18 cellular contexts compared by ENCODE assay signal in genomic region chr6:30112402-30113376, GRCh38. TPM values are rescaled to one million over a fixed set of nuclear protein-coding genes. Genes with fewer than 3 reads are reported as not detected.
DNase-seq lines count a peak whose midpoint lies in the region; ATAC-seq and TF ChIP-seq lines count a peak whose summit lies in the region.
"Had no signal": no experiment of that assay in that cellular context is flagged by ENCODE, and none has a peak within 500 bp of the region (broad histone marks: within the 10 kb centered on the region; RNA-seq: fewer than 3 reads in every experiment).

TRIM31 (minus strand) TSS chr6:30113090; CDS start chr6:30112805, 285 bp downstream.

- H3F3A ChIP-seq in smooth muscle cell (ENCODE audit: low read depth) = no peaks in the 10 kb centered on the region

- H3K9ac ChIP-seq in smooth muscle cell (ENCODE audit: low read depth) = no peak within 1 kb of the TSS
- H3K9ac ChIP-seq: parathyroid adenoma had no signal

- H3K27ac ChIP-seq in smooth muscle cell (ENCODE audit: low read depth) = no peak within 1 kb of the TSS
- H3K27ac ChIP-seq: parathyroid adenoma, SJSA1, WERI-Rb-1 had no signal

- no peaks in the 10 kb centered on the region for H3K79me2 ChIP-seq in smooth muscle cell (ENCODE audit: low read depth)
- H3K79me2 ChIP-seq: parathyroid adenoma had no signal

- no peaks in the 10 kb centered on the region for H4K20me1 ChIP-seq in smooth muscle cell (ENCODE audit: low read depth)

- no peaks in the 10 kb centered on the region for H3K9me3 ChIP-seq in smooth muscle cell (replicated peaks; ENCODE audit: low read depth)
- H3K9me3 ChIP-seq: SJSA1, tibial nerve had no signal

- H3K27ac Mint-ChIP-seq in activated naive CD4-positive, alpha-beta T cell treated with anti-CD3 and anti-CD28 coated beads, Interleukin-2, amount 50 U/mL, for 72 hours = no peak within 1 kb of the TSS
- H3K27ac Mint-ChIP-seq in activated naive CD4-positive, alpha-beta T cell treated with anti-CD3 and anti-CD28 coated beads, Interleukin-2, amount 10 ng/mL, durations not matched to agents 7 days and 5 days = no peak within 1 kb of the TSS
- no peak within 1 kb of the TSS for H3K27ac Mint-ChIP-seq in effector memory CD8-positive, alpha-beta T cell
- H3K27ac Mint-ChIP-seq: HFFc6 had no signal

- no peak within 1 kb of the TSS for H3K4me3 Mint-ChIP-seq in activated naive CD4-positive, alpha-beta T cell treated with anti-CD3 and anti-CD28 coated beads, Interleukin-2, amount 10 ng/mL, durations not matched to agents 7 days and 5 days
- H3K4me3 Mint-ChIP-seq in effector memory CD8-positive, alpha-beta T cell = no peak within 1 kb of the TSS
- H3K4me3 Mint-ChIP-seq: HFFc6 had no signal

- no peak within 1 kb of the TSS for H3K4me3 ChIP-seq in smooth muscle cell
- H3K4me3 ChIP-seq: SJSA1, tibial nerve had no signal

- TF ChIP-seq CTCF in smooth muscle cell (IDR thresholded peaks at IDR 0.05; ENCODE audit: borderline replicate concordance, insufficient read depth, poor library complexity, severe bottlenecking) = no peak

- H3K4me2 ChIP-seq in smooth muscle cell = no peak within 1 kb of the TSS

- H3K27me3 Mint-ChIP-seq in activated naive CD4-positive, alpha-beta T cell treated with anti-CD3 and anti-CD28 coated beads, Interleukin-2, amount 10 ng/mL, durations not matched to agents 7 days and 5 days = peaks cover 73% of the 10 kb centered on the region
- peaks cover 72 to 75% of the 10 kb centered on the region in 2 donors for H3K27me3 Mint-ChIP-seq in effector memory CD8-positive, alpha-beta T cell

- ATAC-seq in activated naive CD4-positive, alpha-beta T cell treated with anti-CD3 and anti-CD28 coated beads, Interleukin-2, amount 50 U/mL, for 72 hours = peak; percentile 34 to 72
- ATAC-seq in HG02943 (IDR thresholded peaks at IDR 0.05; ENCODE audit: low read depth, unreplicated experiment) (peak; percentile 84), GM19395 (IDR thresholded peaks at IDR 0.05; ENCODE audit: unreplicated experiment) (no peak)
- peak; percentile 40 for ATAC-seq in effector memory CD8-positive, alpha-beta T cell (replicated peaks)

- in situ Hi-C loops in G401 (cut with HindIII; ENCODE audit: low sequenced_read_pairs) = no loop called here

- H3K27me3 ChIP-seq in smooth muscle cell (ENCODE audit: low read depth) = peaks cover 80% of the 10 kb centered on the region

- no peak within 1 kb of the TSS for H2AFZ ChIP-seq in smooth muscle cell (ENCODE audit: low read depth)
- H2AFZ ChIP-seq: parathyroid adenoma had no signal

- WGBS in smooth muscle cell (ENCODE audit: low lambda C conversion rate) = 86% methylated on average over 12 of the region's 12 CpGs

- peaks cover 3% of the 10 kb centered on the region for H3K4me1 Mint-ChIP-seq in activated naive CD4-positive, alpha-beta T cell treated with anti-CD3 and anti-CD28 coated beads, Interleukin-2, amount 10 ng/mL, durations not matched to agents 7 days and 5 days
- H3K4me1 Mint-ChIP-seq in effector memory CD8-positive, alpha-beta T cell (ENCODE audit: low read depth in 2 of 2) = no peaks in the 10 kb centered on the region

- no peaks in the 10 kb centered on the region for H3K9me3 Mint-ChIP-seq in activated naive CD4-positive, alpha-beta T cell treated with anti-CD3 and anti-CD28 coated beads, Interleukin-2, amount 50 U/mL, for 72 hours
- no peaks in the 10 kb centered on the region for H3K9me3 Mint-ChIP-seq in activated naive CD4-positive, alpha-beta T cell treated with anti-CD3 and anti-CD28 coated beads, Interleukin-2, amount 10 ng/mL, durations not matched to agents 7 days and 5 days
- no peaks in the 10 kb centered on the region for H3K9me3 Mint-ChIP-seq in effector memory CD8-positive, alpha-beta T cell
- H3K9me3 Mint-ChIP-seq: HFFc6 had no signal

- H3K36me3 Mint-ChIP-seq in activated naive CD4-positive, alpha-beta T cell treated with anti-CD3 and anti-CD28 coated beads, Interleukin-2, amount 50 U/mL, for 72 hours = no peaks in the 10 kb centered on the region
- no peaks in the 10 kb centered on the region for H3K36me3 Mint-ChIP-seq in activated naive CD4-positive, alpha-beta T cell treated with anti-CD3 and anti-CD28 coated beads, Interleukin-2, amount 10 ng/mL, durations not matched to agents 7 days and 5 days
- peaks cover 1% of the 10 kb centered on the region for H3K36me3 Mint-ChIP-seq in effector memory CD8-positive, alpha-beta T cell (ENCODE audit: insufficient read depth)

- DNase-seq in activated naive CD4-positive, alpha-beta T cell treated with anti-CD3 and anti-CD28 coated beads, Interleukin-2, amount 50 U/mL, for 72 hours (ENCODE audit: low spot score in 2 of 2) = no peak
- no peak for DNase-seq in activated naive CD4-positive, alpha-beta T cell treated with anti-CD3 and anti-CD28 coated beads, Interleukin-2, amount 10 ng/mL, durations not matched to agents 7 days and 5 days
- no peak for DNase-seq in effector memory CD8-positive, alpha-beta T cell
- DNase-seq in G401 (ENCODE audit: low spot score) (no peak), smooth muscle cell (lab: John Stamatoyannopoulos, UW; ENCODE audit: unreplicated experiment) (no peak), NCI-H128 (lab: John Stamatoyannopoulos, UW; ENCODE audit: unreplicated experiment) (no peak)
- DNase-seq: activated T-cell treated with anti-CD3 and anti-CD28 coated beads for 4 hours, anterior cingulate cortex, dermis blood vessel endothelial cell, HFFc6, mesenchymal stem cell, NCI-H2029 treated with DMSO at 0.1 percent for 48 hours, WERI-Rb-1 had no signal

- CTCF ChIA-PET in activated naive CD4-positive, alpha-beta T cell treated with anti-CD3 and anti-CD28 coated beads, Interleukin-2, amount 10 ng/mL, durations not matched to agents 7 days and 5 days (lab: Charles Lee) = interaction anchor here (1.3 to 1.9 kb wide), 3 partner anchors 9 to 18 kb away, joined by 3 to 6 read pairs (median 3); no protein-coding TSS in a partner anchor

- no peaks in the 10 kb centered on the region for H3K36me3 ChIP-seq in smooth muscle cell (ENCODE audit: low read depth)
- H3K36me3 ChIP-seq: SJSA1, tibial nerve, WERI-Rb-1 had no signal

- H3K4me1 ChIP-seq in smooth muscle cell (ENCODE audit: low read depth) = no peaks in the 10 kb centered on the region
- H3K4me1 ChIP-seq: parathyroid adenoma, SJSA1, tibial nerve had no signal

RNA-seq across cellular contexts. Expression of gene TRIM31, which starts in this region (rescaled TPM):
- total RNA-seq in activated naive CD4-positive, alpha-beta T cell treated with anti-CD3 and anti-CD28 coated beads, Interleukin-2, amount 50 U/mL, for 72 hours = not detected
- not detected in 2 replicates for total RNA-seq in G401 (2014; rRNA removed; shearing (Covaris generic))
- 0.18 TPM in 1 of 2 replicates, not detected in the other for total RNA-seq in smooth muscle cell
- not detected in 2 replicates for polyA plus RNA-seq in smooth muscle cell
- total RNA-seq: dermis blood vessel endothelial cell, HFFc6, SJSA1, tibial nerve had no signal

Comparison
In these comparisons a context has a peak if more than half of its experiments do, and no peak if none do; other contexts are left out.
1. Peak in ATAC-seq in activated naive CD4-positive, alpha-beta T cell treated with anti-CD3 and anti-CD28 coated beads, Interleukin-2, amount 50 U/mL, for 72 hours; RNA of the gene not detected or under 1 TPM.